1 cellular context compared by ENCODE assay signal in genomic region chr3:42036483-42036823, GRCh38.
TF ChIP-seq lines count a peak whose summit lies in the region.

No MANE protein-coding gene starts in this region.

TF ChIP-seq in K562, 482 proteins besides CTCF, POLR2A, EP300 and RAD21 (continued from another document and continues in another):
- no peak for TF ChIP-seq PBX2 (CRISPR knock-in tag; IDR thresholded peaks at IDR 0.05; ENCODE audit: low read depth)
- TF ChIP-seq PBX2 (tag; conservative IDR thresholded peaks at IDR 0.05; ENCODE audit: low read depth): no peak
- no peak for TF ChIP-seq ZNF274 (IDR thresholded peaks at IDR 0.05; ENCODE audit: borderline replicate concordance, low read depth, low read length)
- TF ChIP-seq CUX1 (CRISPR knock-in tag; IDR thresholded peaks at IDR 0.05): no peak
- no peak for TF ChIP-seq MLLT1 (IDR thresholded peaks at IDR 0.05)
- no peak for TF ChIP-seq THAP7 (CRISPR knock-in tag; IDR thresholded peaks at IDR 0.05)
- TF ChIP-seq CBFA2T2 (conservative IDR thresholded peaks at IDR 0.05): peak; percentile 37; the same call in 1 of the 2 replicates
- TF ChIP-seq FOS (IDR thresholded peaks at IDR 0.05; ENCODE audit: extremely low read depth, insufficient read length): no peak
- no peak for TF ChIP-seq U2AF1 (optimal IDR thresholded peaks at IDR 0.05; ENCODE audit: low read depth, low read length)
- peak; percentile 69; the same call in 1 of the 2 replicates for TF ChIP-seq ZNF395 (CRISPR knock-in tag; IDR thresholded peaks at IDR 0.05)
- peak; percentile 91 for TF ChIP-seq FOSL1 (tag; conservative IDR thresholded peaks at IDR 0.05)
- no peak for TF ChIP-seq NFYB (IDR thresholded peaks at IDR 0.05; ENCODE audit: extremely low read depth, insufficient read length)
- no peak for TF ChIP-seq ZNF146 (CRISPR knock-in tag; IDR thresholded peaks at IDR 0.05; ENCODE audit: unreplicated experiment)
- TF ChIP-seq MAFG (tag; conservative IDR thresholded peaks at IDR 0.05): no peak
- peak; percentile 27; the same call in 1 of the 2 replicates for TF ChIP-seq MAFK (IDR thresholded peaks at IDR 0.05; ENCODE audit: low read length)
- no peak for TF ChIP-seq ARNT (IDR thresholded peaks at IDR 0.05)
- TF ChIP-seq MTF1 (CRISPR knock-in tag; IDR thresholded peaks at IDR 0.05; ENCODE audit: borderline replicate concordance): no peak
- no peak for TF ChIP-seq ZFP91 (CRISPR knock-in tag; IDR thresholded peaks at IDR 0.05)
- TF ChIP-seq NFE2L1 (tag; IDR thresholded peaks at IDR 0.05; ENCODE audit: borderline replicate concordance, low read depth): no peak
- TF ChIP-seq ZNF124 (CRISPR knock-in tag; IDR thresholded peaks at IDR 0.05): no peak
- no peak for TF ChIP-seq ZKSCAN1 (IDR thresholded peaks at IDR 0.05; ENCODE audit: low read depth, low read length)
- 0 out of 2 replicates have a peak, but pooled peaks have one; percentile 5 for TF ChIP-seq MTA2 (IDR thresholded peaks at IDR 0.05; ENCODE audit: low read depth)
- TF ChIP-seq NCOA2 (IDR thresholded peaks at IDR 0.05; ENCODE audit: partially characterized antibody in 2 of 2): no peak
- peak; percentile 75 for TF ChIP-seq SMARCE1 (IDR thresholded peaks at IDR 0.05)
- TF ChIP-seq BHLHE40 (IDR thresholded peaks at IDR 0.05; ENCODE audit: low read length): peak; percentile 20; the same call in 1 of the 2 replicates
- TF ChIP-seq KLF10 (CRISPR knock-in tag; IDR thresholded peaks at IDR 0.05): no peak
- TF ChIP-seq TAF7 (tag; IDR thresholded peaks at IDR 0.05): no peak
- no peak for TF ChIP-seq TSHZ1 (CRISPR knock-in tag; IDR thresholded peaks at IDR 0.05)
- peak; percentile 13; the same call in 1 of the 2 replicates for TF ChIP-seq NCOR1 (IDR thresholded peaks at IDR 0.05)
- TF ChIP-seq TEAD4 (IDR thresholded peaks at IDR 0.05; ENCODE audit: low read length): peak; percentile 61
- TF ChIP-seq TEAD4 (CRISPR knock-in tag; IDR thresholded peaks at IDR 0.05; ENCODE audit: borderline replicate concordance): no peak
- 0 out of 2 replicates have a peak, but pooled peaks have one; percentile 53 for TF ChIP-seq CEBPB (tag; IDR thresholded peaks at IDR 0.05)
- no peak for TF ChIP-seq ASH1L (IDR thresholded peaks at IDR 0.05; ENCODE audit: borderline replicate concordance, low read depth, partially characterized antibody)
- no peak for TF ChIP-seq PATZ1 (CRISPR knock-in tag; IDR thresholded peaks at IDR 0.05; ENCODE audit: borderline replicate concordance)
- no peak for TF ChIP-seq REST (CRISPR knock-in tag; IDR thresholded peaks at IDR 0.05; ENCODE audit: low read depth)
- peak; percentile 64 for TF ChIP-seq CBFA2T3 (IDR thresholded peaks at IDR 0.05)
- TF ChIP-seq ATF7 (IDR thresholded peaks at IDR 0.05): 0 out of 2 replicates have a peak, but pooled peaks have one; percentile 49
